Comparison of ENCODE assay signal across 13 cellular contexts in genomic region chr20:15491564-15491963, GRCh38.
DNase-seq lines count a peak whose midpoint lies in the region; ATAC-seq and TF ChIP-seq lines count a peak whose summit lies in the region.
"Had no signal": no experiment of that assay in that cellular context is flagged by ENCODE, and none has a peak within 500 bp of the region (broad histone marks: within the 10 kb centered on the region; RNA-seq: fewer than 3 reads in every experiment).

No MANE protein-coding gene starts in this region.

- TF ChIP-seq POLR2A in right lobe of liver (IDR thresholded peaks at IDR 0.05) = no peak

- no peaks in the 10 kb centered on the region for H3K27me3 ChIP-seq in right lobe of liver
- H3K27me3 ChIP-seq: Peyer's patch had no signal

- TF ChIP-seq CTCF in HFF-Myc (IDR thresholded peaks at IDR 0.05; ENCODE audit: low read depth, low read length, missing control alignments) (peak; percentile 40), VCaP (conservative IDR thresholded peaks at IDR 0.05) (peak; percentile 83), right lobe of liver (IDR thresholded peaks at IDR 0.05) (peak; percentile 10 to 41 (median 22))

- H3K27ac ChIP-seq in VCaP (no peak overlapping the region), right lobe of liver (no peak overlapping the region)
- H3K27ac ChIP-seq: Peyer's patch had no signal

- H3K9me3 ChIP-seq in right lobe of liver = no peaks in the 10 kb centered on the region
- H3K9me3 ChIP-seq: Peyer's patch had no signal

- ATAC-seq in right lobe of liver = peak in 1 of 4 donors; percentile 36
- ATAC-seq in GM18868 (IDR thresholded peaks at IDR 0.05; ENCODE audit: unreplicated experiment) = no peak
- no peak for ATAC-seq in GM21737 (IDR thresholded peaks at IDR 0.05; ENCODE audit: unreplicated experiment)
- ATAC-seq: HCT116 had no signal

- WGBS in right lobe of liver (ENCODE audit: insufficient coverage, low coverage, low lambda C conversion rate, missing lambda C conversion rate) = no CpG with 5 or more reads among the region's 1 CpG

- no peaks in the 10 kb centered on the region for H3K36me3 ChIP-seq in right lobe of liver
- H3K36me3 ChIP-seq: Peyer's patch had no signal

- intact Hi-C loops in right lobe of liver (cut with DNase I) = no loop called here

- H3K4me3 ChIP-seq in HFF-Myc (replicated peaks; ENCODE audit: low read depth, low read length) (no peak overlapping the region), right lobe of liver (no peak overlapping the region)
- H3K4me3 ChIP-seq: Peyer's patch had no signal

- DNase-seq in COLO668 (lab: John Stamatoyannopoulos, UW; ENCODE audit: unreplicated experiment) (peak; percentile 15), HFF-Myc (ENCODE audit: extremely low read depth, low read depth) (no peak), right lobe of liver (no peak), dedifferentiated amniotic fluid mesenchymal stem cell (ENCODE audit: extremely low spot score) (no peak), hepatic stellate cell (ENCODE audit: low spot score) (no peak)
- DNase-seq: activated B cell treated with CpG ODN at 0.5 μM for 24 hours, caudate nucleus, NCI-H1092, Peyer's patch had no signal

- H3K4me1 ChIP-seq in right lobe of liver = no peaks in the 10 kb centered on the region
- H3K4me1 ChIP-seq: Peyer's patch had no signal

Comparison
In these comparisons a context has a peak if more than half of its experiments do, and no peak if none do; other contexts are left out.
1. CTCF ChIP-seq: peak in every context shown above with its lines; median percentile 83 in VCaP; 40 in HFF-Myc; 22 in right lobe of liver.